In genomic region chr22:46070215-46070721, GRCh38 we compare ENCODE assay signal across 8 cellular contexts.
DNase-seq lines count a peak whose midpoint lies in the region; ATAC-seq and TF ChIP-seq lines count a peak whose summit lies in the region.

No MANE protein-coding gene starts in this region.

- TF ChIP-seq CTCF in SK-N-SH (IDR thresholded peaks at IDR 0.05): no peak

- H3F3A ChIP-seq in SK-N-SH (replicated peaks; ENCODE audit: insufficient read depth): peaks cover 45% of the 10 kb centered on the region

- CTCF ChIA-PET in SK-N-SH (lab: Yijun Ruan, JAX): interaction anchor here (0.7 to 2.6 kb wide), 9 partner anchors 11 to 64 kb away, joined by 3 to 18 read pairs (median 5); no protein-coding TSS in a partner anchor
- CTCF ChIA-PET in HEK293T (lab: Yijun Ruan, JAX): interaction anchor here (1.0 kb wide), 1 partner anchor 64 kb away, joined by 3 read pairs; no protein-coding TSS in a partner anchor

- no peak overlapping the region for H3K27ac Mint-ChIP-seq in effector memory CD8-positive, alpha-beta T cell

- 4% methylated on average over 4 of the region's 44 CpGs for WGBS in SK-N-SH (ENCODE audit: low lambda C conversion rate)

- H3K36me3 ChIP-seq in SK-N-SH (replicated peaks in 1 of 2; ENCODE audit: control insufficient read depth in 1 of 2, insufficient read depth in 2 of 2, low read length in 1 of 2): peaks cover 25 to 29% of the 10 kb centered on the region in 2 experiments
- H3K36me3 ChIP-seq in muscle layer of colon (ENCODE audit: insufficient read depth, low read length): peaks cover 6% of the 10 kb centered on the region

- no peak for TF ChIP-seq RAD21 in SK-N-SH (IDR thresholded peaks at IDR 0.05; ENCODE audit: low read length)

- no peaks in the 10 kb centered on the region for H3K27me3 ChIP-seq in SK-N-SH (ENCODE audit: insufficient read depth)
- H3K27me3 ChIP-seq in muscle layer of colon (ENCODE audit: control insufficient read depth in 1 of 2, insufficient read depth in 2 of 2, low read length in 2 of 2): no peaks in the 10 kb centered on the region

- peak; percentile 64 for DNase-seq in activated effector memory CD4-positive, alpha-beta T cell treated with anti-CD3 and anti-CD28 coated beads, Interleukin-2, amount 50 U/mL, for 16 hours
- DNase-seq in activated effector memory CD4-positive, alpha-beta T cell treated with Interleukin-2 at 50 U/mL for 16 hours: no peak
- no peak for DNase-seq in SK-N-SH
- DNase-seq in effector memory CD8-positive, alpha-beta T cell: no peak
- peak; percentile 81 for DNase-seq in ureter (ENCODE audit: low spot score)
- no peak for DNase-seq in HEK293T (ENCODE audit: extremely low spot score)
- no peak for DNase-seq in NCI-H526 (lab: John Stamatoyannopoulos, UW)

- H2AFZ ChIP-seq in SK-N-SH (ENCODE audit: low read depth): no peak overlapping the region

- H3K4me2 ChIP-seq in SK-N-SH: peak overlapping the region; percentile 95

- H3K9me3 ChIP-seq in SK-N-SH (no peaks in the 10 kb centered on the region), muscle layer of colon (ENCODE audit: low read length) (no peaks in the 10 kb centered on the region)

- H3K4me1 ChIP-seq in SK-N-SH (ENCODE audit: control insufficient read depth in 1 of 2, insufficient read depth in 2 of 2, low read depth in 1 of 2, low read length in 1 of 2): peaks cover 15 to 25% of the 10 kb centered on the region in 2 experiments; a peak in 3 of 4 replicates
- peaks cover 43% of the 10 kb centered on the region for H3K4me1 ChIP-seq in muscle layer of colon (ENCODE audit: insufficient read depth, low read length)

- H3K27ac ChIP-seq in SK-N-SH (ENCODE audit: low read depth in 2 of 2, low read length in 1 of 2) (peak overlapping the region; percentile 100), muscle layer of colon (ENCODE audit: low read depth, low read length) (peak overlapping the region; percentile 92)

- peaks cover 89% of the 10 kb centered on the region for H3K79me2 ChIP-seq in SK-N-SH (ENCODE audit: insufficient read depth)

- ATAC-seq in effector memory CD8-positive, alpha-beta T cell (replicated peaks): peak; percentile 7

- TF ChIP-seq EP300 in SK-N-SH (IDR thresholded peaks at IDR 0.05; ENCODE audit: borderline replicate concordance in 1 of 2, low read depth in 1 of 2, low read length in 1 of 2): no peak

- peaks cover 0 to 52% of the 10 kb centered on the region in 2 donors for H3K27me3 Mint-ChIP-seq in effector memory CD8-positive, alpha-beta T cell

- peaks cover 13 to 29% of the 10 kb centered on the region in 2 donors for H3K4me1 Mint-ChIP-seq in effector memory CD8-positive, alpha-beta T cell (ENCODE audit: low read depth in 2 of 2)

- no peaks in the 10 kb centered on the region for H3K9me3 Mint-ChIP-seq in effector memory CD8-positive, alpha-beta T cell

- peak overlapping the region; percentile 72 to 80 for H3K4me3 Mint-ChIP-seq in effector memory CD8-positive, alpha-beta T cell

- H3K9me2 ChIP-seq in SK-N-SH: no peaks in the 10 kb centered on the region

- peaks cover 5% of the 10 kb centered on the region for H3K36me3 Mint-ChIP-seq in effector memory CD8-positive, alpha-beta T cell (ENCODE audit: insufficient read depth)

- H4K20me1 ChIP-seq in SK-N-SH (ENCODE audit: insufficient read depth): peaks cover 30% of the 10 kb centered on the region

- H3K9ac ChIP-seq in SK-N-SH (peak overlapping the region; percentile 99), muscle layer of colon (ENCODE audit: low read length) (peak overlapping the region; percentile 98)

- H3K4me3 ChIP-seq in SK-N-SH (ENCODE audit: low read depth in 2 of 2, low read length in 1 of 2) (peak overlapping the region; percentile 69 to 92), muscle layer of colon (ENCODE audit: low read depth in 1 of 2, low read length in 2 of 2) (peak overlapping the region; percentile 66)

- POLR2A ChIA-PET in SK-N-SH (lab: Yijun Ruan, JAX): interaction anchor here (0.6 to 3.3 kb wide), 14 partner anchors 8 to 72 kb away, joined by 3 to 54 read pairs (median 7); no protein-coding TSS in a partner anchor
- POLR2A ChIA-PET in HEK293T (lab: Yijun Ruan, JAX): interaction anchor here (0.9 to 1.4 kb wide), 10 partner anchors 8 to 57 kb away, joined by 3 to 7 read pairs (median 4); no protein-coding TSS in a partner anchor

TF ChIP-seq in SK-N-SH, 30 proteins besides CTCF, POLR2A, EP300 and RAD21:
- TF ChIP-seq JUND (IDR thresholded peaks at IDR 0.05) (no peak), USF1 (IDR thresholded peaks at IDR 0.05; ENCODE audit: borderline replicate concordance, low read depth) (no peak), RXRA (IDR thresholded peaks at IDR 0.05; ENCODE audit: borderline replicate concordance, low read depth) (no peak), SMC3 (IDR thresholded peaks at IDR 0.05; ENCODE audit: low read depth, low read length) (no peak), CHD2 (IDR thresholded peaks at IDR 0.05; ENCODE audit: low read length, partially characterized antibody) (no peak), FOSL2 (IDR thresholded peaks at IDR 0.05; ENCODE audit: borderline replicate concordance, low read depth) (no peak), POLR2AphosphoS5 (IDR thresholded peaks at IDR 0.05; ENCODE audit: low read depth, low read length) (peak; percentile 10; the same call in 1 of the 2 replicates), MAX (IDR thresholded peaks at IDR 0.05; ENCODE audit: low read depth) (peak; percentile 1)

TF ChIP-seq in HEK293T, 16 proteins besides CTCF, POLR2A, EP300 and RAD21:
- TF ChIP-seq ARNT (IDR thresholded peaks at IDR 0.05): no peak
- no peak for TF ChIP-seq SP1 (IDR thresholded peaks at IDR 0.05)
- TF ChIP-seq FOXM1 (IDR thresholded peaks at IDR 0.05; ENCODE audit: borderline replicate concordance): no peak
- TF ChIP-seq HDGF (IDR thresholded peaks at IDR 0.05; ENCODE audit: borderline replicate concordance): no peak
- no peak for TF ChIP-seq NFRKB (IDR thresholded peaks at IDR 0.05)
- no peak for TF ChIP-seq CTBP1 (IDR thresholded peaks at IDR 0.05; ENCODE audit: borderline replicate concordance)
- no peak for TF ChIP-seq SUZ12 (IDR thresholded peaks at IDR 0.05)
- no peak for TF ChIP-seq ZNF384 (IDR thresholded peaks at IDR 0.05)
- no peak for TF ChIP-seq PKNOX1 (IDR thresholded peaks at IDR 0.05)
- TF ChIP-seq BHLHE40 (IDR thresholded peaks at IDR 0.05; ENCODE audit: borderline replicate concordance): no peak
- no peak for TF ChIP-seq L3MBTL2 (conservative IDR thresholded peaks at IDR 0.05)
- TF ChIP-seq LEF1 (IDR thresholded peaks at IDR 0.05; ENCODE audit: borderline replicate concordance): no peak
- TF ChIP-seq TARDBP (IDR thresholded peaks at IDR 0.05): no peak
- TF ChIP-seq FOXK2 (IDR thresholded peaks at IDR 0.05): no peak
- TF ChIP-seq ELF4 (IDR thresholded peaks at IDR 0.05): no peak
- TF ChIP-seq FOXA1 (IDR thresholded peaks at IDR 0.05): no peak

Comparison
In these comparisons a context has a peak if more than half of its experiments do, and no peak if none do; other contexts are left out.
1. DNase-seq: peak in activated effector memory CD4-positive, alpha-beta T cell treated with anti-CD3 and anti-CD28 coated beads, Interleukin-2, amount 50 U/mL, for 16 hours (single experiment) and ureter (single experiment); none in activated effector memory CD4-positive, alpha-beta T cell treated with Interleukin-2 at 50 U/mL for 16 hours (single experiment), SK-N-SH (single experiment), effector memory CD8-positive, alpha-beta T cell (0 of 3), HEK293T (single experiment) and NCI-H526 (0 of 2).